ENCODE assay signal across 8 cellular contexts in the genomic region with DNA sequence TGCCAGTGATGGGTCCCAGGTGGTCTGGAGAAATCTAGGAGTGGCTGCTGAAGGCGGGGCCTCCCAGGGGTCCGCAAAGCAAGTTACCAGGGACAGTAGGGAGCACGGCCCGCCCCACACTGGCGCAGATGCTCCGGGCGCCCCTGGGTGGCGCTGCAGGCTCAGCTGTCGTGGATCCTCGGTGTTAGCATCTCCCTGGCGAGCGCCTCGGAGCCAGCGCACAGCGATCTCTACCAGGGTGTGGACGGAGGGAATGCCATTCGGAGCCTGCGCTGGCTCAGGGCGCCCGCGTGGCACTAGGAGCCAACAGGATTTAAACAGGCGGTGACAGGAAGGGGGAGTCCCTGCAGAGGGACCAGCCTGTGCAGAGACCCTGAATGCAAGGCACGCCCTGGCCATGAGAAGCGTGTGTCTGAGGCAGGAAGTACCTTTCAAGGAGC. TPM values are rescaled to one million over a fixed set of nuclear protein-coding genes. Genes with fewer than 3 reads are reported as not detected.
DNase-seq lines count a peak whose midpoint lies in the region; ATAC-seq, FAIRE-seq and TF ChIP-seq lines count a peak whose summit lies in the region.

No MANE protein-coding gene starts in this region.

- DNase-seq in DND-41 (peak; percentile 59), H54 (ENCODE audit: insufficient read length, low spot score) (peak; percentile 94), NCI-H1105 (lab: John Stamatoyannopoulos, UW) (peak; percentile 74), SW480 (ENCODE audit: low spot score) (peak; percentile 91), adrenal gland (peak; percentile 82 to 91 (median 88)), right atrium auricular region (ENCODE audit: low spot score) (peak; percentile 83), ACHN (no peak)

- FAIRE-seq in H54 (lab: Jason Lieb, UNC): no peak

- TF ChIP-seq CTCF in DND-41 (IDR thresholded peaks at IDR 0.05; ENCODE audit: borderline replicate concordance, extremely low read depth, low read length, poor library complexity, severe bottlenecking) (peak; percentile 82), adrenal gland (IDR thresholded peaks at IDR 0.05) (peak; percentile 92 to 98 (median 95)), right atrium auricular region (IDR thresholded peaks at IDR 0.05) (peak; percentile 95 to 98)

- in situ Hi-C loops in ACHN (cut with HindIII; ENCODE audit: low pct_ligation_motif_present, low pct_unique_long_range_greater_than_20kb, low sequenced_read_pairs): no loop called here

- intact Hi-C loops in adrenal gland (cut with DNase I): no loop called here

- H3K27me3 ChIP-seq in DND-41 (ENCODE audit: insufficient read depth, low read length, poor library complexity) (no peaks in the 10 kb centered on the region), adrenal gland (no peaks in the 10 kb centered on the region), right atrium auricular region (no peaks in the 10 kb centered on the region), rectal smooth muscle tissue (ENCODE audit: control insufficient read depth, insufficient read depth, low read length) (no peaks in the 10 kb centered on the region)

- H3K27ac ChIP-seq in DND-41 (ENCODE audit: low read length) (no peak overlapping the region), adrenal gland (peak overlapping the region in 3 of 5 donors; percentile 26 to 52 (median 50)), right atrium auricular region (peak overlapping the region; percentile 47 to 58), rectal smooth muscle tissue (ENCODE audit: low read depth, low read length) (no peak overlapping the region)

- ATAC-seq in DND-41 (ENCODE audit: insufficient read depth, low read depth): peak; percentile 76

- H3K4me1 ChIP-seq in DND-41 (ENCODE audit: insufficient read depth, low read length) (0 out of 2 replicates have a peak, but pooled peaks cover 4% of the 10 kb centered on the region), adrenal gland (replicated peaks in 1 of 2) (peaks cover 6 to 7% of the 10 kb centered on the region in 2 donors), right atrium auricular region (peaks cover 0 to 41% of the 10 kb centered on the region in 2 donors), rectal smooth muscle tissue (ENCODE audit: control insufficient read depth, insufficient read depth, low read length) (no peaks in the 10 kb centered on the region)

- 1 to 10% (median 4%) methylated on average over 6 to 24 of the region's 24 CpGs for WGBS in adrenal gland, 4 donors

- peak overlapping the region; percentile 44; the same call in 1 of the 2 replicates for H3K4me2 ChIP-seq in DND-41 (ENCODE audit: insufficient read depth, low read length)

- H3K36me3 ChIP-seq in DND-41 (ENCODE audit: insufficient read depth, low read length) (peaks cover 8% of the 10 kb centered on the region), adrenal gland (replicated peaks in 1 of 2) (peaks cover 0 to 1% of the 10 kb centered on the region in 2 donors), right atrium auricular region (peaks cover 8% of the 10 kb centered on the region), rectal smooth muscle tissue (ENCODE audit: control insufficient read depth, insufficient read depth, low read length) (no peaks in the 10 kb centered on the region)

- H3K9me3 ChIP-seq in DND-41 (ENCODE audit: insufficient read depth, low read length, severe bottlenecking): no peaks in the 10 kb centered on the region
- H3K9me3 ChIP-seq in adrenal gland (replicated peaks in 1 of 3): no peaks in the 10 kb centered on the region
- H3K9me3 ChIP-seq in right atrium auricular region: no peaks in the 10 kb centered on the region

- H3K4me3 ChIP-seq in DND-41 (ENCODE audit: low read depth in 1 of 2, low read length in 2 of 2): no peak overlapping the region
- no peak overlapping the region for H3K4me3 ChIP-seq in adrenal gland
- H3K4me3 ChIP-seq in right atrium auricular region: no peak overlapping the region
- H3K4me3 ChIP-seq in rectal smooth muscle tissue (ENCODE audit: low read length): peak overlapping the region; percentile 30

- H3K79me2 ChIP-seq in DND-41 (ENCODE audit: insufficient read depth, low read length): no peaks in the 10 kb centered on the region

- H3K9ac ChIP-seq in DND-41 (ENCODE audit: low read depth, low read length): no peak overlapping the region
- no peak overlapping the region for H3K9ac ChIP-seq in rectal smooth muscle tissue (ENCODE audit: low read length)

- peaks cover 9% of the 10 kb centered on the region for H4K20me1 ChIP-seq in DND-41 (ENCODE audit: insufficient read depth, low read length)

- TF ChIP-seq POLR2A in H54 (IDR thresholded peaks at IDR 0.05; ENCODE audit: low read depth, low read length) (0 out of 2 replicates have a peak, but pooled peaks have one; percentile 28), adrenal gland (IDR thresholded peaks at IDR 0.05) (peak in 1 of 2 donors; percentile 39)

- no peak overlapping the region for H2AFZ ChIP-seq in DND-41 (ENCODE audit: low read depth, low read length)

RNA-seq across cellular contexts. Expression of a gene that starts 20.2 kb away (rescaled TPM):
- total RNA-seq in adrenal gland (100 to 1,000 TPM in 6 of 8 donors, 10 to 100 TPM in 2; 74.5 to 145 (median 112) TPM), right atrium auricular region (10 to 100 TPM; 48.7 to 93.0 TPM)
- polyA plus RNA-seq in adrenal gland: 100 to 1,000 TPM in 2 of 3 donors, 10 to 100 TPM in 1; 98.2 to 175 (median 103) TPM

RNA-seq across cellular contexts. Expression of a gene that starts 43.1 kb away (rescaled TPM):
- total RNA-seq in adrenal gland: 1,000 to 10,000 TPM in 2 of 8 donors, 100 to 1,000 TPM in 6; 302 to 1,301 (median 562) TPM
- polyA plus RNA-seq in adrenal gland: 1,000 to 10,000 TPM in 1 of 3 donors, 100 to 1,000 TPM in 2; 134 to 1,327 (median 153) TPM
- 10 to 100 TPM in 1 of 2 donors, 1 to 10 TPM in 1; 5.1 to 10.2 TPM for total RNA-seq in right atrium auricular region

RNA-seq across cellular contexts. Expression of a gene that starts 46.2 kb away (rescaled TPM):
- total RNA-seq in adrenal gland (10 to 100 TPM; 10.9 to 23.7 (median 20.1) TPM), right atrium auricular region (10 to 100 TPM in 1 of 2 donors, 1 to 10 TPM in 1; 4.3 to 16.8 TPM)
- 10 to 100 TPM in 2 of 3 donors, 1 to 10 TPM in 1; 2.7 to 17.4 (median 15.5) TPM for polyA plus RNA-seq in adrenal gland

RNA-seq across cellular contexts. Expression of a gene that starts 54.4 kb away (rescaled TPM):
- total RNA-seq in adrenal gland (100 to 1,000 TPM in 5 of 8 donors, 10 to 100 TPM in 3; 60.3 to 361 (median 102) TPM), right atrium auricular region (10 to 100 TPM; 21.8 to 28.4 TPM)
- 100 to 1,000 TPM in 1 of 3 donors, 10 to 100 TPM in 2; 28.3 to 410 (median 32.1) TPM for polyA plus RNA-seq in adrenal gland

Comparison
In these comparisons a context has a peak if more than half of its experiments do, and no peak if none do; other contexts are left out.
1. H3K27ac ChIP-seq: peak in adrenal gland (3 of 5) and right atrium auricular region (2 of 2); none in DND-41 (single experiment) and rectal smooth muscle tissue (single experiment).
2. RNA of a gene that starts 43.1 kb away (total RNA-seq): 302 to 1,301 TPM in adrenal gland; 5.1 to 10.2 TPM in right atrium auricular region; every median in the first group is over 10 times any median in the second.
3. Peak in every context shown above with its lines, with median percentiles within 50 percentile points of each other: CTCF ChIP-seq.